Comparison of ENCODE assay signal across 9 cellular contexts in the genomic region with DNA sequence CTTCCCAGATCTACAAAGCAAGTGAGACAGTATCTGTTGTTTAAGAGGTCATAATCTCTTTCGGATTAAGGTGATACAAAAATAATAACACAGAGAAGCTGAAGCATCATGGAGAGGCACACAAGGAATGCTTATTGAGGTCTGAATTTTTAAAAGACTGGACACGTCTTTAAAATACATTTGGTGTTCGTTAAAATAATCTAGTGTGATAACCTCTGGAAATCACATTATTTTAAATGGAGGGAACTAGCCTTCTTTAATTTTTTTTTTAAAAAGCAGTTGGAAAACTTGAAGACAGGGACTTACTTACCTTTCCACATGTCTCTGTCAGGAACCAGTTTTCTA. TPM values are rescaled to one million over a fixed set of nuclear protein-coding genes. Genes with fewer than 3 reads are reported as not detected.
DNase-seq lines count a peak whose midpoint lies in the region; ATAC-seq and TF ChIP-seq lines count a peak whose summit lies in the region.
"Had no signal": no experiment of that assay in that cellular context is flagged by ENCODE, and none has a peak within 500 bp of the region (broad histone marks: within the 10 kb centered on the region; RNA-seq: fewer than 3 reads in every experiment).

No MANE protein-coding gene starts in this region.

- peaks cover 37% of the 10 kb centered on the region for H3K4me1 ChIP-seq in left ventricle myocardium inferior
- peaks cover 0 to 22% of the 10 kb centered on the region in 2 donors for H3K4me1 ChIP-seq in right atrium auricular region
- no peaks in the 10 kb centered on the region for H3K4me1 ChIP-seq in urinary bladder (ENCODE audit: insufficient read depth)

- no peak for ATAC-seq in memory B cell (ENCODE audit: low read depth)

- peaks cover 18% of the 10 kb centered on the region for H3K36me3 Mint-ChIP-seq in brain
- peaks cover 5% of the 10 kb centered on the region for H3K36me3 Mint-ChIP-seq in memory B cell

- H3K27me3 Mint-ChIP-seq in brain (peaks cover 24% of the 10 kb centered on the region), memory B cell (no peaks in the 10 kb centered on the region)

- WGBS in urinary bladder: 46% methylated on average over 3 of the region's 3 CpGs

- H3K4me1 Mint-ChIP-seq in brain: peaks cover 34% of the 10 kb centered on the region
- H3K4me1 Mint-ChIP-seq in memory B cell: peaks cover 23% of the 10 kb centered on the region

- H3K4me3 Mint-ChIP-seq in brain (peak overlapping the region; percentile 93 to 100 (median 99)), memory B cell (peak overlapping the region; percentile 98)

- no peaks in the 10 kb centered on the region for H3K36me3 ChIP-seq in left ventricle myocardium inferior
- no peaks in the 10 kb centered on the region for H3K36me3 ChIP-seq in right atrium auricular region
- H3K36me3 ChIP-seq in urinary bladder (ENCODE audit: insufficient read depth): no peaks in the 10 kb centered on the region

- H3K4me3 ChIP-seq in left ventricle myocardium inferior (peak overlapping the region; percentile 88), right atrium auricular region (peak overlapping the region in 1 of 2 donors; percentile 86), urinary bladder (ENCODE audit: low read depth, low read length) (peak overlapping the region; percentile 68)

- H3K9me3 ChIP-seq in left ventricle myocardium inferior (replicated peaks) (peaks cover 22% of the 10 kb centered on the region), right atrium auricular region (peaks cover 0 to 13% of the 10 kb centered on the region in 2 donors)

- H3K27ac Mint-ChIP-seq in brain (peak overlapping the region in 4 of 5 experiments; percentile 96 to 98 (median 98)), memory B cell (peak overlapping the region; percentile 70)

- H3K27ac ChIP-seq in left ventricle myocardium inferior (replicated peaks) (no peak overlapping the region), right atrium auricular region (no peak overlapping the region), urinary bladder (ENCODE audit: low read depth) (no peak overlapping the region)

- intact Hi-C loops in left ventricle myocardium inferior (cut with micrococcal nuclease): loop anchor here (10.0 kb wide), 2 partner anchors 132 to 162 kb away; no protein-coding TSS in a partner anchor

- DNase-seq in left ventricle myocardium inferior (no peak), right atrium auricular region (ENCODE audit: low spot score) (no peak), memory B cell (ENCODE audit: low spot score in 2 of 2) (no peak), OCI-M2 (lab: John Stamatoyannopoulos, UW; ENCODE audit: unreplicated experiment) (no peak), dermis blood vessel endothelial cell (no peak), SW480 (ENCODE audit: low spot score) (no peak)
- DNase-seq: NCI-H1436 treated with DMSO at 0.1 percent for 48 hours had no signal

- TF ChIP-seq CTCF in left ventricle myocardium inferior (IDR thresholded peaks at IDR 0.05; ENCODE audit: borderline replicate concordance) (no peak), right atrium auricular region (IDR thresholded peaks at IDR 0.05) (no peak), brain (conservative IDR thresholded peaks at IDR 0.05) (no peak)

- H3K9me3 Mint-ChIP-seq in brain (peaks cover 10 to 24% (median 16%) of the 10 kb centered on the region in 5 experiments), memory B cell (peaks cover 5% of the 10 kb centered on the region)

- no peaks in the 10 kb centered on the region for H3K27me3 ChIP-seq in left ventricle myocardium inferior (ENCODE audit: low read depth)
- H3K27me3 ChIP-seq in right atrium auricular region: no peaks in the 10 kb centered on the region

RNA-seq across cellular contexts. Expression of a gene that starts 1.9 kb away (rescaled TPM):
- total RNA-seq in left ventricle myocardium inferior: 2.7 TPM
- total RNA-seq in right atrium auricular region: 1 to 10 TPM; 5.3 to 6.1 TPM
- 7.6 TPM for polyA plus RNA-seq in brain (ENCODE audit: insufficient read depth, low read depth, low replicate concordance)
- 22.7 TPM for total RNA-seq in urinary bladder
- polyA plus RNA-seq in urinary bladder: 8.3 TPM
- total RNA-seq in dermis blood vessel endothelial cell: 60.1 and 68.8 TPM in 2 replicates
